Comparison of ENCODE assay signal across 8 cellular contexts in the genomic region with DNA sequence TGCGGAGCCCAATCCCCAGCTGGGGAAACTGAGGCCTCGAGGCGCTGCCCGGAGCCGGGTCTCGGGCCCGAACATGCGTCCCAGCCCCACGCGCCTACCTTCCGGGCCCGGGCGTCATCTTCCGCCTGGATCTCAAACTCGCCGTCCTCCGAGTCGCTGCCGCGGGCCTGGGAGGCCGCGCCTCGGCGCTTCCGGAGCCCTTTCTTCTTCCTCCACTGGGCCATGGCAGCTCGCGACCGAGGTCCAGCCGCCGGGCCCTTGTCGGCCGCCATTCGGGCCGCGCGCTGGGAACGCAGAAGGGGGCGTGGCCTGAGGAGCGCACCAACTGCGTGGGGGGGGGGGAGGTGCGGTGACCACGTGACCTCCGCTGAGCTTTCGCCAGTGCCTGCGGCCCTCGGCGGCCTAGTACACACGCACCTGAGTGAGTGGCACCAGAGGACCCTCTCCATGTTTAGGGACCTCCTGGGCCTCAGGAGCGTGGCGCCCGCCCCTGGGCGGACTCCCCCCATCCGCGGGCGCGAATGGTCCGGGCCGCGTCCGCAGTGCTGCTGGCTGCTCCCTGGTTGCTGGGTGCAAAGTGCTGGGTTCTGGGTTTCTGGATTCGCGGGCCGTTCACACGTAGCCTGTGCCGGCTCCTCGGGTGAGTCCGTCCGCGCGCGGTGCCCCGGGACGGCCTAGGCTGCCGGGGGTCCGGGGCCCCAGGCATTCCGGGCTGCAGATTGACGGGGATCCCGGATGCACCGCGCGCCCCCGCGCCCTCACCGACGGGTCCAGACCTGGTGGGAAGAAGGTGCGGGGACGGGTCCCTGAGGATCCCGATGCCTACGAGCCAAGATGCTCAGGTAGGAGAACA. TPM values are rescaled to one million over a fixed set of nuclear protein-coding genes. Genes with fewer than 3 reads are reported as not detected.
A peak's percentile ranks its signal among the peaks of the same experiment; 100 is the strongest.
DNase-seq lines count a peak whose midpoint lies in the region.

A gene with protein sequence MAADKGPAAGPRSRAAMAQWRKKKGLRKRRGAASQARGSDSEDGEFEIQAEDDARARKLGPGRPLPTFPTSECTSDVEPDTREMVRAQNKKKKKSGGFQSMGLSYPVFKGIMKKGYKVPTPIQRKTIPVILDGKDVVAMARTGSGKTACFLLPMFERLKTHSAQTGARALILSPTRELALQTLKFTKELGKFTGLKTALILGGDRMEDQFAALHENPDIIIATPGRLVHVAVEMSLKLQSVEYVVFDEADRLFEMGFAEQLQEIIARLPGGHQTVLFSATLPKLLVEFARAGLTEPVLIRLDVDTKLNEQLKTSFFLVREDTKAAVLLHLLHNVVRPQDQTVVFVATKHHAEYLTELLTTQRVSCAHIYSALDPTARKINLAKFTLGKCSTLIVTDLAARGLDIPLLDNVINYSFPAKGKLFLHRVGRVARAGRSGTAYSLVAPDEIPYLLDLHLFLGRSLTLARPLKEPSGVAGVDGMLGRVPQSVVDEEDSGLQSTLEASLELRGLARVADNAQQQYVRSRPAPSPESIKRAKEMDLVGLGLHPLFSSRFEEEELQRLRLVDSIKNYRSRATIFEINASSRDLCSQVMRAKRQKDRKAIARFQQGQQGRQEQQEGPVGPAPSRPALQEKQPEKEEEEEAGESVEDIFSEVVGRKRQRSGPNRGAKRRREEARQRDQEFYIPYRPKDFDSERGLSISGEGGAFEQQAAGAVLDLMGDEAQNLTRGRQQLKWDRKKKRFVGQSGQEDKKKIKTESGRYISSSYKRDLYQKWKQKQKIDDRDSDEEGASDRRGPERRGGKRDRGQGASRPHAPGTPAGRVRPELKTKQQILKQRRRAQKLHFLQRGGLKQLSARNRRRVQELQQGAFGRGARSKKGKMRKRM (minus strand): TSS at position 299 of the 853 bp plus-strand sequence. CDS start 27 bp downstream, at position 272.
A gene with protein sequence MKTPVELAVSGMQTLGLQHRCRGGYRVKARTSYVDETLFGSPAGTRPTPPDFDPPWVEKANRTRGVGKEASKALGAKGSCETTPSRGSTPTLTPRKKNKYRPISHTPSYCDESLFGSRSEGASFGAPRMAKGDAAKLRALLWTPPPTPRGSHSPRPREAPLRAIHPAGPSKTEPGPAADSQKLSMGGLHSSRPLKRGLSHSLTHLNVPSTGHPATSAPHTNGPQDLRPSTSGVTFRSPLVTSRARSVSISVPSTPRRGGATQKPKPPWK (plus strand): TSS at position 542 of the 853 bp plus-strand sequence. CDS start 1,026 bp downstream, outside the sequence.

- no peaks in the 10 kb centered on the region for H3K9me3 ChIP-seq in GM23248 (ENCODE audit: low read depth)
- no peaks in the 10 kb centered on the region for H3K9me3 ChIP-seq in SK-N-MC (ENCODE audit: low read depth, low read length)

- DNase-seq in ELR (ENCODE audit: low read depth) (peak; percentile 78), GM23248 (peak; percentile 86), Kasumi-1 (lab: John Stamatoyannopoulos, UW) (peak; percentile 58 to 77), SK-N-MC (ENCODE audit: low read depth, low spot score) (no peak), germinal center (ENCODE audit: low spot score) (peak; percentile 75), nucleus accumbens (lab: John Stamatoyannopoulos, UW) (peak in 55 of 56 donors; percentile 35 to 93 (median 78)), substantia nigra (lab: John Stamatoyannopoulos, UW) (peak in 48 of 49 donors; percentile 32 to 96 (median 76))
- DNase-seq in activated naive CD4-positive, alpha-beta T cell treated with anti-CD3 and anti-CD28 coated beads for 36 hours, result peak; percentile 81

- 0 to 1% methylated on average over 72 to 77 of the region's 89 CpGs for WGBS in GM23248 (ENCODE audit: low coverage in 1 of 2, low lambda C conversion rate in 2 of 2, missing lambda C conversion rate in 2 of 2), 2 experiments

- H3K27ac Mint-ChIP-seq in activated naive CD4-positive, alpha-beta T cell treated with anti-CD3 and anti-CD28 coated beads for 36 hours, result peak within 1 kb of the TSS; percentile 92

- H3K36me3 ChIP-seq in GM23248 (ENCODE audit: low read depth) (no peaks in the 10 kb centered on the region), SK-N-MC (ENCODE audit: insufficient read depth, low read length) (peaks cover 32% of the 10 kb centered on the region; the same call in 1 of the 2 replicates)

- no peaks in the 10 kb centered on the region for H3K9me2 ChIP-seq in GM23248 (ENCODE audit: insufficient read depth)

- peaks cover 56% of the 10 kb centered on the region for H3K79me2 ChIP-seq in GM23248 (ENCODE audit: insufficient read depth)

- peak within 1 kb of the TSS; percentile 81 for H3K4me3 ChIP-seq in GM23248
- H3K4me3 ChIP-seq in SK-N-MC, result peak within 1 kb of the TSS; percentile 99

- CTCF ChIA-PET in activated naive CD4-positive, alpha-beta T cell treated with anti-CD3 and anti-CD28 coated beads for 36 hours (lab: Charles Lee), result interaction anchor here (0.7 to 2.4 kb wide), 8 partner anchors 11 to 47 kb away, joined by 3 to 14 read pairs (median 4); no protein-coding TSS in a partner anchor

- H3K4me2 ChIP-seq in GM23248 (ENCODE audit: unreplicated experiment), result peak within 1 kb of the TSS; percentile 90

- no peaks in the 10 kb centered on the region for H3F3A ChIP-seq in GM23248 (ENCODE audit: insufficient read depth)

- no peaks in the 10 kb centered on the region for H3K27me3 ChIP-seq in GM23248 (replicated peaks; ENCODE audit: insufficient read depth)

- peaks cover 30% of the 10 kb centered on the region for H3K36me3 Mint-ChIP-seq in activated naive CD4-positive, alpha-beta T cell treated with anti-CD3 and anti-CD28 coated beads for 36 hours (ENCODE audit: low read depth)

- H3K9ac ChIP-seq in GM23248, result peak within 1 kb of the TSS; percentile 97
- H3K9ac ChIP-seq in SK-N-MC (ENCODE audit: insufficient read length), result peak within 1 kb of the TSS; percentile 99

- in situ Hi-C loops in GM23248 (cut with MboI), result no loop called here

- H3K4me3 Mint-ChIP-seq in activated naive CD4-positive, alpha-beta T cell treated with anti-CD3 and anti-CD28 coated beads for 36 hours, result peak within 1 kb of the TSS; percentile 97

- no peaks in the 10 kb centered on the region for H4K20me1 ChIP-seq in GM23248 (ENCODE audit: insufficient read depth)

- no peaks in the 10 kb centered on the region for H3K27me3 Mint-ChIP-seq in activated naive CD4-positive, alpha-beta T cell treated with anti-CD3 and anti-CD28 coated beads for 36 hours (ENCODE audit: low read depth)

- peak within 1 kb of the TSS; percentile 84 for H2AFZ ChIP-seq in GM23248

- peaks cover 46% of the 10 kb centered on the region for H3K4me1 Mint-ChIP-seq in activated naive CD4-positive, alpha-beta T cell treated with anti-CD3 and anti-CD28 coated beads for 36 hours (ENCODE audit: low read depth)

- H3K4me1 ChIP-seq in GM23248 (ENCODE audit: insufficient read depth), result peaks cover 3% of the 10 kb centered on the region; the same call in 1 of the 2 replicates

- intact Hi-C loops in activated naive CD4-positive, alpha-beta T cell treated with anti-CD3 and anti-CD28 coated beads for 36 hours (cut with micrococcal nuclease), result loop anchor here (1.0 kb wide), 4 partner anchors 36 to 173 kb away; a partner anchor contains a TSS

- H3K27ac ChIP-seq in GM23248, result peak within 1 kb of the TSS; percentile 93
- H3K27ac ChIP-seq in SK-N-MC, result peak within 1 kb of the TSS; percentile 92
- peak within 1 kb of the TSS; percentile 90 for H3K27ac ChIP-seq in substantia nigra (ENCODE audit: low read depth, low read length, poor library complexity, severe bottlenecking)

- no peaks in the 10 kb centered on the region for H3K9me3 Mint-ChIP-seq in activated naive CD4-positive, alpha-beta T cell treated with anti-CD3 and anti-CD28 coated beads for 36 hours

RNA-seq across cellular contexts. Expression of the first gene that starts in this region (rescaled TPM):
- 34.9 and 44.5 TPM in 2 replicates for total RNA-seq in GM23248 (2014; rRNA removed; shearing (Covaris generic))
- 27.7 and 28.1 TPM in 2 replicates for polyA plus RNA-seq in GM23248 (2016; fragmentation: Nextera tagmentation; extraction: Ambion mirVana)
- total RNA-seq in activated naive CD4-positive, alpha-beta T cell treated with anti-CD3 and anti-CD28 coated beads for 36 hours, result 100 to 1,000 TPM; 114 to 116 TPM

RNA-seq across cellular contexts. Expression of the second gene that starts in this region (rescaled TPM):
- total RNA-seq in GM23248 (2014; rRNA removed; shearing (Covaris generic)), result 16.2 and 19.2 TPM in 2 replicates
- polyA plus RNA-seq in GM23248 (2016; fragmentation: Nextera tagmentation; extraction: Ambion mirVana), result 12.5 and 15.6 TPM in 2 replicates
- total RNA-seq in activated naive CD4-positive, alpha-beta T cell treated with anti-CD3 and anti-CD28 coated beads for 36 hours, result 10 to 100 TPM; 14.0 to 16.1 TPM
